Comparison of ENCODE assay signal across 1 cellular context in the genomic region with DNA sequence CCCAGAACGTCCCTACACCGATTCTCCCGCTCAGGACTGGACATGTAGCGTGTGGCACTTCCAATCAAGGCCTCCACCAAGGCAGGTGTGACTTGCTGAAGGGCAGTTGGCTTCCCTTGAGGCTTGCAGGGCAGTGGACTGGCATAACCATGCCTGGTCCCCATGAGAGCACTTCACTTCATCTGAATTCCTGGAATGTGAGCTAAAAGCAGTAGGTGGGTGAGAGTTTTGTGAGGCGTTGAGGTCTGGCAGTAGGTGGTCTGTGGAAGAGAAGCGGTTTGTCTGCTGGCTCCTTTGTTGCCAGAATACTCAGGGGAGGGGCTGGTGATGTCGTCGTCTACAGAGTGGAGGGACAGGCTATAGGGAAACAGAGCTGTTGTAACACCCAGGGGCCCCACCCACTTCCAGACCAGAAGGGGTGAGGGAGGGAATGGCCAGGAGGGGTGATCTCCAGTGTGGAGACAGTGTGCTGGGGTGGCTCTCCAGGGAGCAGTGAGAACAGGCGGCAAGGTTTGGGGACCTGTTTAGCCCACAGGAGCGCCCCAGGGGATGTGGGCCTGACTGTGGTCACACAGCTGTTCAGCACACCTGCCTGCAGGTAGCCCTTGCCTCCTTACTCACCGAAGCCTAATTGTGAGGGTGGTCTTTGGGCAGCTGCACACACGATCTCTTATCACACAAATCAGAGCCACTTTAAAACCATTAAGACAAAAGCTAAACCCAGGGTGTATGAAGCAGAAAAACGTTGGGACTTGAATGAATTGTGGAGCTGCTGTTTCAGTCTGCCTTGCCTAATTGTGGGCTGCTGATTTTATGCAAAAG.
A peak's percentile ranks its signal among the peaks of the same experiment; 100 is the strongest.
TF ChIP-seq lines count a peak whose summit lies in the region.

No MANE protein-coding gene starts in this region.

TF ChIP-seq in K562, 482 proteins besides CTCF, POLR2A, EP300 and RAD21:
- no peak for TF ChIP-seq ZNF263 (CRISPR knock-in tag; IDR thresholded peaks at IDR 0.05; ENCODE audit: borderline replicate concordance)
- TF ChIP-seq ATF7 (IDR thresholded peaks at IDR 0.05), result peak; percentile 23; the same call in 1 of the 2 replicates
- no peak for TF ChIP-seq ZNF274 (IDR thresholded peaks at IDR 0.05; ENCODE audit: borderline replicate concordance, low read depth, low read length)
- TF ChIP-seq, protein P1, sequence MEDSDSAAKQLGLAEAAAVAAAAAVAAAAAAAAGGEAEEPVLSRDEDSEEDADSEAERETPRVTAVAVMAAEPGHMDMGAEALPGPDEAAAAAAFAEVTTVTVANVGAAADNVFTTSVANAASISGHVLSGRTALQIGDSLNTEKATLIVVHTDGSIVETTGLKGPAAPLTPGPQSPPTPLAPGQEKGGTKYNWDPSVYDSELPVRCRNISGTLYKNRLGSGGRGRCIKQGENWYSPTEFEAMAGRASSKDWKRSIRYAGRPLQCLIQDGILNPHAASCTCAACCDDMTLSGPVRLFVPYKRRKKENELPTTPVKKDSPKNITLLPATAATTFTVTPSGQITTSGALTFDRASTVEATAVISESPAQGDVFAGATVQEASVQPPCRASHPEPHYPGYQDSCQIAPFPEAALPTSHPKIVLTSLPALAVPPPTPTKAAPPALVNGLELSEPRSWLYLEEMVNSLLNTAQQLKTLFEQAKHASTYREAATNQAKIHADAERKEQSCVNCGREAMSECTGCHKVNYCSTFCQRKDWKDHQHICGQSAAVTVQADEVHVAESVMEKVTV (CRISPR knock-in tag; IDR thresholded peaks at IDR 0.05), result no peak
- TF ChIP-seq ZNF695 (CRISPR knock-in tag; IDR thresholded peaks at IDR 0.05), result no peak
- no peak for TF ChIP-seq PHTF2 (CRISPR knock-in tag; IDR thresholded peaks at IDR 0.05)
- TF ChIP-seq SUPT5H (IDR thresholded peaks at IDR 0.05), result no peak
- TF ChIP-seq, protein P2, sequence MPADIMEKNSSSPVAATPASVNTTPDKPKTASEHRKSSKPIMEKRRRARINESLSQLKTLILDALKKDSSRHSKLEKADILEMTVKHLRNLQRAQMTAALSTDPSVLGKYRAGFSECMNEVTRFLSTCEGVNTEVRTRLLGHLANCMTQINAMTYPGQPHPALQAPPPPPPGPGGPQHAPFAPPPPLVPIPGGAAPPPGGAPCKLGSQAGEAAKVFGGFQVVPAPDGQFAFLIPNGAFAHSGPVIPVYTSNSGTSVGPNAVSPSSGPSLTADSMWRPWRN (IDR thresholded peaks at IDR 0.05; ENCODE audit: low read depth), result no peak
- peak; percentile 29; the same call in 1 of the 2 replicates for TF ChIP-seq JUND (IDR thresholded peaks at IDR 0.05; ENCODE audit: borderline replicate concordance, low read depth, low read length)
- TF ChIP-seq JUND (tag; IDR thresholded peaks at IDR 0.05; ENCODE audit: borderline replicate concordance, low read depth, low read length), result 0 out of 3 replicates have a peak, but pooled peaks have one; percentile 20
- no peak for TF ChIP-seq HNRNPK (IDR thresholded peaks at IDR 0.05; ENCODE audit: low read depth, low read length, poor library complexity, severe bottlenecking)
- no peak for TF ChIP-seq ZNF707 (CRISPR knock-in tag; conservative IDR thresholded peaks at IDR 0.05)
- no peak for TF ChIP-seq ZNF41 (CRISPR knock-in tag; conservative IDR thresholded peaks at IDR 0.05)
- 0 out of 2 replicates have a peak, but pooled peaks have one; percentile 20 for TF ChIP-seq MCM3 (IDR thresholded peaks at IDR 0.05)
- TF ChIP-seq JUNB (CRISPR knock-in tag; conservative IDR thresholded peaks at IDR 0.05), result no peak
- no peak for TF ChIP-seq SNIP1 (IDR thresholded peaks at IDR 0.05; ENCODE audit: low read depth)
- no peak for TF ChIP-seq BDP1 (IDR thresholded peaks at IDR 0.05; ENCODE audit: insufficient read depth, insufficient read length)
- TF ChIP-seq MECOM (CRISPR knock-in tag; IDR thresholded peaks at IDR 0.05), result no peak
- TF ChIP-seq, protein P3, sequence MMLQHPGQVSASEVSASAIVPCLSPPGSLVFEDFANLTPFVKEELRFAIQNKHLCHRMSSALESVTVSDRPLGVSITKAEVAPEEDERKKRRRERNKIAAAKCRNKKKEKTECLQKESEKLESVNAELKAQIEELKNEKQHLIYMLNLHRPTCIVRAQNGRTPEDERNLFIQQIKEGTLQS (IDR thresholded peaks at IDR 0.05), result peak; percentile 72
- TF ChIP-seq, protein P3 (CRISPR knock-in tag; conservative IDR thresholded peaks at IDR 0.05), result no peak
- TF ChIP-seq TGIF2 (CRISPR knock-in tag; IDR thresholded peaks at IDR 0.05), result no peak
- TF ChIP-seq, protein P4, sequence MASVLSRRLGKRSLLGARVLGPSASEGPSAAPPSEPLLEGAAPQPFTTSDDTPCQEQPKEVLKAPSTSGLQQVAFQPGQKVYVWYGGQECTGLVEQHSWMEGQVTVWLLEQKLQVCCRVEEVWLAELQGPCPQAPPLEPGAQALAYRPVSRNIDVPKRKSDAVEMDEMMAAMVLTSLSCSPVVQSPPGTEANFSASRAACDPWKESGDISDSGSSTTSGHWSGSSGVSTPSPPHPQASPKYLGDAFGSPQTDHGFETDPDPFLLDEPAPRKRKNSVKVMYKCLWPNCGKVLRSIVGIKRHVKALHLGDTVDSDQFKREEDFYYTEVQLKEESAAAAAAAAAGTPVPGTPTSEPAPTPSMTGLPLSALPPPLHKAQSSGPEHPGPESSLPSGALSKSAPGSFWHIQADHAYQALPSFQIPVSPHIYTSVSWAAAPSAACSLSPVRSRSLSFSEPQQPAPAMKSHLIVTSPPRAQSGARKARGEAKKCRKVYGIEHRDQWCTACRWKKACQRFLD (CRISPR knock-in tag; IDR thresholded peaks at IDR 0.05), result no peak
- TF ChIP-seq, protein P5, sequence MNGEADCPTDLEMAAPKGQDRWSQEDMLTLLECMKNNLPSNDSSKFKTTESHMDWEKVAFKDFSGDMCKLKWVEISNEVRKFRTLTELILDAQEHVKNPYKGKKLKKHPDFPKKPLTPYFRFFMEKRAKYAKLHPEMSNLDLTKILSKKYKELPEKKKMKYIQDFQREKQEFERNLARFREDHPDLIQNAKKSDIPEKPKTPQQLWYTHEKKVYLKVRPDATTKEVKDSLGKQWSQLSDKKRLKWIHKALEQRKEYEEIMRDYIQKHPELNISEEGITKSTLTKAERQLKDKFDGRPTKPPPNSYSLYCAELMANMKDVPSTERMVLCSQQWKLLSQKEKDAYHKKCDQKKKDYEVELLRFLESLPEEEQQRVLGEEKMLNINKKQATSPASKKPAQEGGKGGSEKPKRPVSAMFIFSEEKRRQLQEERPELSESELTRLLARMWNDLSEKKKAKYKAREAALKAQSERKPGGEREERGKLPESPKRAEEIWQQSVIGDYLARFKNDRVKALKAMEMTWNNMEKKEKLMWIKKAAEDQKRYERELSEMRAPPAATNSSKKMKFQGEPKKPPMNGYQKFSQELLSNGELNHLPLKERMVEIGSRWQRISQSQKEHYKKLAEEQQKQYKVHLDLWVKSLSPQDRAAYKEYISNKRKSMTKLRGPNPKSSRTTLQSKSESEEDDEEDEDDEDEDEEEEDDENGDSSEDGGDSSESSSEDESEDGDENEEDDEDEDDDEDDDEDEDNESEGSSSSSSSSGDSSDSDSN (IDR thresholded peaks at IDR 0.05; ENCODE audit: borderline replicate concordance in 1 of 2, low read depth in 2 of 2, low read length in 2 of 2), result no peak
